24 cellular contexts compared by ENCODE assay signal in genomic region chr21:25906554-25906953, GRCh38.
DNase-seq lines count a peak whose midpoint lies in the region; ATAC-seq and TF ChIP-seq lines count a peak whose summit lies in the region.
"Had no signal": no experiment of that assay in that cellular context is flagged by ENCODE, and none has a peak within 500 bp of the region (broad histone marks: within the 10 kb centered on the region; RNA-seq: fewer than 3 reads in every experiment).

No MANE protein-coding gene starts in this region.

- H3K27me3 ChIP-seq in dorsolateral prefrontal cortex = no peaks in the 10 kb centered on the region
- H3K27me3 ChIP-seq in suprapubic skin = no peaks in the 10 kb centered on the region

- no peaks in the 10 kb centered on the region for H3K9me3 Mint-ChIP-seq in activated CD4-positive, alpha-beta T cell treated with anti-CD3 and anti-CD28 coated beads, Interleukin-2, amount 10 ng/mL, durations not matched to agents 24 days and 14 days
- no peaks in the 10 kb centered on the region for H3K9me3 Mint-ChIP-seq in activated CD4-positive, alpha-beta T cell treated with anti-CD3 and anti-CD28 coated beads, Interleukin-2, amount 10 ng/mL, durations not matched to agents 7 days and 5 days
- no peaks in the 10 kb centered on the region for H3K9me3 Mint-ChIP-seq in nephron
- H3K9me3 Mint-ChIP-seq: HFFc6, IgD-negative memory B cell had no signal

- TF ChIP-seq CTCF in dorsolateral prefrontal cortex (IDR thresholded peaks at IDR 0.05 in 54 of 56, conservative IDR thresholded peaks at IDR 0.05 in 2 of 56; ENCODE audit: low read depth in 1 of 56, partially characterized antibody in 56 of 56) (no peak), nephron (IDR thresholded peaks at IDR 0.05; ENCODE audit: unreplicated experiment in 3 of 3) (no peak), suprapubic skin (IDR thresholded peaks at IDR 0.05) (no peak)

- no peak overlapping the region for H3K4me3 ChIP-seq in dorsolateral prefrontal cortex
- no peak overlapping the region for H3K4me3 ChIP-seq in suprapubic skin
- H3K4me3 ChIP-seq: HAP-1, PC-9 had no signal

- H3K36me3 Mint-ChIP-seq in activated CD4-positive, alpha-beta T cell treated with anti-CD3 and anti-CD28 coated beads, Interleukin-2, amount 10 ng/mL, durations not matched to agents 24 days and 14 days (ENCODE audit: low read depth) = peaks cover 1% of the 10 kb centered on the region
- no peaks in the 10 kb centered on the region for H3K36me3 Mint-ChIP-seq in activated CD4-positive, alpha-beta T cell treated with anti-CD3 and anti-CD28 coated beads, Interleukin-2, amount 10 ng/mL, durations not matched to agents 7 days and 5 days (ENCODE audit: low read depth)
- H3K36me3 Mint-ChIP-seq in nephron (ENCODE audit: low read depth) = peaks cover 57% of the 10 kb centered on the region

- H3K27ac ChIP-seq in dorsolateral prefrontal cortex (peak overlapping the region in 54 of 59 donors; percentile 0 to 92 (median 82)), suprapubic skin (no peak overlapping the region)
- H3K27ac ChIP-seq: KMS-11, PC-9 had no signal

- POLR2A ChIA-PET in activated CD4-positive, alpha-beta T cell treated with anti-CD3 and anti-CD28 coated beads, Interleukin-2, amount 10 ng/mL, durations not matched to agents 7 days and 5 days (lab: Charles Lee) = no interaction called here

- peaks cover 15% of the 10 kb centered on the region for H3K4me1 ChIP-seq in suprapubic skin
- H3K4me1 ChIP-seq: HAP-1 had no signal

- no peaks in the 10 kb centered on the region for H3K27me3 Mint-ChIP-seq in activated CD4-positive, alpha-beta T cell treated with anti-CD3 and anti-CD28 coated beads, Interleukin-2, amount 10 ng/mL, durations not matched to agents 24 days and 14 days
- no peaks in the 10 kb centered on the region for H3K27me3 Mint-ChIP-seq in activated CD4-positive, alpha-beta T cell treated with anti-CD3 and anti-CD28 coated beads, Interleukin-2, amount 10 ng/mL, durations not matched to agents 7 days and 5 days
- H3K27me3 Mint-ChIP-seq in nephron (ENCODE audit: low read depth) = no peaks in the 10 kb centered on the region
- H3K27me3 Mint-ChIP-seq: IgD-negative memory B cell had no signal

- CTCF ChIA-PET in activated CD4-positive, alpha-beta T cell treated with anti-CD3 and anti-CD28 coated beads, Interleukin-2, amount 10 ng/mL, durations not matched to agents 7 days and 5 days (lab: Charles Lee) = interaction anchor here (1.0 kb wide), 1 partner anchor 25 kb away, joined by 3 read pairs; no protein-coding TSS in a partner anchor

- H3K9me3 ChIP-seq in suprapubic skin = no peaks in the 10 kb centered on the region
- H3K9me3 ChIP-seq: HAP-1 had no signal

- TF ChIP-seq POLR2A in suprapubic skin (IDR thresholded peaks at IDR 0.05) = no peak

- H3K36me3 ChIP-seq in suprapubic skin = peaks cover 11% of the 10 kb centered on the region

- WGBS in suprapubic skin = 94% methylated on average over 7 of the region's 7 CpGs

- peak; percentile 27 for DNase-seq in activated CD4-positive, alpha-beta T cell treated with anti-CD3 and anti-CD28 coated beads, Interleukin-2, amount 10 ng/mL, durations not matched to agents 24 days and 14 days
- no peak for DNase-seq in activated CD4-positive, alpha-beta T cell treated with anti-CD3 and anti-CD28 coated beads, Interleukin-2, amount 10 ng/mL, durations not matched to agents 7 days and 5 days
- DNase-seq in dorsolateral prefrontal cortex = no peak
- DNase-seq in suprapubic skin (ENCODE audit: low spot score in 2 of 2) = no peak
- DNase-seq: 8988T, ACHN, Calu3, DMS79 treated with DMSO at 0.1 percent for 48 hours, GF-D8, GOT3, HFFc6, MM.1S, NCI-H2029, NCI-H446 treated with DMSO at 0.1 percent for 48 hours, NCI-H526, NCI-H82, PC-9, SHP77 had no signal

- H3K4me3 Mint-ChIP-seq in activated CD4-positive, alpha-beta T cell treated with anti-CD3 and anti-CD28 coated beads, Interleukin-2, amount 10 ng/mL, durations not matched to agents 24 days and 14 days = no peak overlapping the region
- no peak overlapping the region for H3K4me3 Mint-ChIP-seq in activated CD4-positive, alpha-beta T cell treated with anti-CD3 and anti-CD28 coated beads, Interleukin-2, amount 10 ng/mL, durations not matched to agents 7 days and 5 days
- no peak overlapping the region for H3K4me3 Mint-ChIP-seq in nephron
- H3K4me3 Mint-ChIP-seq: HFFc6, IgD-negative memory B cell had no signal

- H3K4me1 Mint-ChIP-seq in activated CD4-positive, alpha-beta T cell treated with anti-CD3 and anti-CD28 coated beads, Interleukin-2, amount 10 ng/mL, durations not matched to agents 24 days and 14 days = no peaks in the 10 kb centered on the region
- no peaks in the 10 kb centered on the region for H3K4me1 Mint-ChIP-seq in activated CD4-positive, alpha-beta T cell treated with anti-CD3 and anti-CD28 coated beads, Interleukin-2, amount 10 ng/mL, durations not matched to agents 7 days and 5 days
- peaks cover 33% of the 10 kb centered on the region for H3K4me1 Mint-ChIP-seq in nephron

- ATAC-seq in HG02759 (IDR thresholded peaks at IDR 0.05; ENCODE audit: unreplicated experiment) (no peak), HG03045 (IDR thresholded peaks at IDR 0.05; ENCODE audit: unreplicated experiment) (no peak)

- intact Hi-C loops in activated CD4-positive, alpha-beta T cell treated with anti-CD3 and anti-CD28 coated beads, Interleukin-2, amount 10 ng/mL, durations not matched to agents 24 days and 14 days (cut with micrococcal nuclease) = no loop called here
- intact Hi-C loops in dorsolateral prefrontal cortex (cut with DNase I) = no loop called here

- no peak overlapping the region for H3K27ac Mint-ChIP-seq in activated CD4-positive, alpha-beta T cell treated with anti-CD3 and anti-CD28 coated beads, Interleukin-2, amount 10 ng/mL, durations not matched to agents 24 days and 14 days
- H3K27ac Mint-ChIP-seq in activated CD4-positive, alpha-beta T cell treated with anti-CD3 and anti-CD28 coated beads, Interleukin-2, amount 10 ng/mL, durations not matched to agents 7 days and 5 days = no peak overlapping the region
- H3K27ac Mint-ChIP-seq in nephron = peak overlapping the region; percentile 12 to 51 (median 34)
- H3K27ac Mint-ChIP-seq: HFFc6, IgD-negative memory B cell had no signal

- no peak for TF ChIP-seq EP300 in suprapubic skin (IDR thresholded peaks at IDR 0.05)

Comparison
In these comparisons a context has a peak if more than half of its experiments do, and no peak if none do; other contexts are left out.
1. H3K27ac Mint-ChIP-seq: peak in nephron (3 of 3); none in activated CD4-positive, alpha-beta T cell treated with anti-CD3 and anti-CD28 coated beads, Interleukin-2, amount 10 ng/mL, durations not matched to agents 24 days and 14 days (single experiment) and activated CD4-positive, alpha-beta T cell treated with anti-CD3 and anti-CD28 coated beads, Interleukin-2, amount 10 ng/mL, durations not matched to agents 7 days and 5 days (single experiment).